ENCODE assay signal across 8 cellular contexts in genomic region chr17:4566785-4567184, GRCh38. TPM values are rescaled to one million over a fixed set of nuclear protein-coding genes. Genes with fewer than 3 reads are reported as not detected.
A peak's percentile ranks its signal among the peaks of the same experiment; 100 is the strongest.
DNase-seq lines count a peak whose midpoint lies in the region; ATAC-seq, FAIRE-seq and TF ChIP-seq lines count a peak whose summit lies in the region.

No MANE protein-coding gene starts in this region.

- H3K27me3 ChIP-seq in RWPE2 (ENCODE audit: insufficient read depth, poor library complexity, severe bottlenecking) (no peaks in the 10 kb centered on the region), brain microvascular endothelial cell (replicated peaks) (no peaks in the 10 kb centered on the region), keratinocyte (ENCODE audit: control insufficient read depth, extremely low read depth, insufficient read depth, low read length) (no peaks in the 10 kb centered on the region)

- no peaks in the 10 kb centered on the region for H3K9me1 ChIP-seq in keratinocyte (ENCODE audit: control insufficient read depth, extremely low read depth, insufficient read depth, low read length)

- no peaks in the 10 kb centered on the region for H3K9me3 ChIP-seq in RWPE2 (ENCODE audit: severe bottlenecking)
- no peaks in the 10 kb centered on the region for H3K9me3 ChIP-seq in keratinocyte (ENCODE audit: control insufficient read depth, low read depth, low read length)

- peak; percentile 67 for FAIRE-seq in keratinocyte (lab: Jason Lieb, UNC)

- in situ Hi-C loops in brain microvascular endothelial cell (cut with HindIII; ENCODE audit: low pct_ligation_motif_present, low sequenced_read_pairs), result no loop called here

- ATAC-seq in RWPE2 (ENCODE audit: low read depth), result peak; percentile 81
- no peak for ATAC-seq in GM19328 (IDR thresholded peaks at IDR 0.05; ENCODE audit: unreplicated experiment)

- no peaks in the 10 kb centered on the region for H3K36me3 ChIP-seq in RWPE2 (ENCODE audit: low read depth)
- no peaks in the 10 kb centered on the region for H3K36me3 ChIP-seq in brain microvascular endothelial cell (replicated peaks)
- no peaks in the 10 kb centered on the region for H3K36me3 ChIP-seq in keratinocyte (ENCODE audit: control insufficient read depth in 2 of 2, extremely low read depth in 1 of 2, insufficient read depth in 2 of 2, low read length in 2 of 2)

- H3K4me1 ChIP-seq in RWPE2 (ENCODE audit: insufficient read depth, poor library complexity, severe bottlenecking), result peaks cover 5% of the 10 kb centered on the region
- H3K4me1 ChIP-seq in keratinocyte (ENCODE audit: control insufficient read depth, extremely low read depth, insufficient read depth, low read length), result peaks cover 6% of the 10 kb centered on the region

- no peak overlapping the region for H3K27ac ChIP-seq in RWPE2 (ENCODE audit: poor library complexity, severe bottlenecking)
- no peak overlapping the region for H3K27ac ChIP-seq in brain microvascular endothelial cell
- H3K27ac ChIP-seq in keratinocyte (ENCODE audit: control insufficient read depth, insufficient read depth, low read length), result no peak overlapping the region

- no peak overlapping the region for H3K4me2 ChIP-seq in keratinocyte (ENCODE audit: control insufficient read depth, extremely low read depth, insufficient read depth, low read depth, low read length)

- no peak overlapping the region for H3K9ac ChIP-seq in keratinocyte (ENCODE audit: control insufficient read depth, extremely low read depth, insufficient read depth, low read length)

- H4K20me1 ChIP-seq in keratinocyte (ENCODE audit: control insufficient read depth, extremely low read depth, insufficient read depth, low read length), result no peaks in the 10 kb centered on the region

- no peak overlapping the region for H2AFZ ChIP-seq in keratinocyte (ENCODE audit: control insufficient read depth, low read length)

- H3K79me2 ChIP-seq in keratinocyte (ENCODE audit: control insufficient read depth, insufficient read depth, low read length), result no peaks in the 10 kb centered on the region

- dilution Hi-C loops in keratinocyte (cut with MboI; ENCODE audit: extremely low pct_ligation_motif_present, low sequenced_read_pairs), result no loop called here

- no peak overlapping the region for H3K4me3 ChIP-seq in RWPE2 (ENCODE audit: severe bottlenecking)
- no peak overlapping the region for H3K4me3 ChIP-seq in brain microvascular endothelial cell (ENCODE audit: low read depth, low read length)
- H3K4me3 ChIP-seq in keratinocyte (ENCODE audit: control insufficient read depth in 2 of 3, extremely low read depth in 1 of 3, insufficient read depth in 2 of 3, low read depth in 1 of 3, low read length in 3 of 3), result no peak overlapping the region

- peak; percentile 41 for DNase-seq in GDM1 (lab: John Stamatoyannopoulos, UW)
- peak; percentile 60 for DNase-seq in M059J (ENCODE audit: low read depth)
- no peak for DNase-seq in RWPE2 (ENCODE audit: low spot score)
- DNase-seq in brain microvascular endothelial cell, result peak; percentile 32
- DNase-seq in keratinocyte (ENCODE audit: low read depth, low spot score), result no peak
- peak in 2 of 3 donors; percentile 25 to 54 for DNase-seq in stimulated activated CD4-positive, alpha-beta T cell treated with anti-CD3 and anti-CD28 coated beads, TNF-alpha, amount 100 ng/mL, for 48 hours (ENCODE audit: low read depth in 3 of 3)
- DNase-seq in NK-92 treated with Interleukin-12 subunit alpha and Interleukin-12 subunit beta, amount 100 ng/mL, for 24 hours (lab: John Stamatoyannopoulos, UW), result no peak

- peak; percentile 83 for TF ChIP-seq CTCF in RWPE2 (IDR thresholded peaks at IDR 0.05; ENCODE audit: poor library complexity, severe bottlenecking)
- peak; percentile 87 for TF ChIP-seq CTCF in brain microvascular endothelial cell (IDR thresholded peaks at IDR 0.05; ENCODE audit: low read depth, low read length, missing control alignments)
- peak; percentile 70 to 90 (median 74) for TF ChIP-seq CTCF in keratinocyte (optimal IDR thresholded peaks at IDR 0.05 in 1 of 3, IDR thresholded peaks at IDR 0.05 in 1 of 3, conservative IDR thresholded peaks at IDR 0.05 in 1 of 3; ENCODE audit: extremely low read depth in 1 of 3, insufficient read depth in 2 of 3, low read length in 3 of 3)

RNA-seq across cellular contexts. Expression of gene GGT6, which starts 6.4 kb away (rescaled TPM):
- total RNA-seq in M059J (2014; rRNA removed; shearing (Covaris generic)), result not detected in 2 replicates
- 0.69 to 1.4 TPM (median 0.93 TPM) in 3 replicates for polyA plus RNA-seq in keratinocyte
- polyA plus RNA-seq in keratinocyte (2011; ENCODE audit: low read depth), result 5.4 TPM
- polyA plus RNA-seq in keratinocyte (2011; cell fraction: cytosol; rRNA removed), result 0.66 and 0.68 TPM in 2 replicates
- 1.7 TPM in 2 replicates for polyA plus RNA-seq in keratinocyte (2011; cell fraction: nucleus; rRNA removed)
- polyA plus RNA-seq in keratinocyte (2012; ENCODE audit: low replicate concordance), result 0.71 and 11.8 TPM in 2 replicates
- polyA minus RNA-seq in keratinocyte, result 0.69 to 1.1 TPM (median 0.90 TPM) in 3 replicates
- 1.9 TPM for polyA minus RNA-seq in keratinocyte (2011; cell fraction: cytosol; rRNA and poly(A)+ RNA removed)
- polyA minus RNA-seq in keratinocyte (2011; cell fraction: nucleus; rRNA and poly(A)+ RNA removed), result 2.9 and 3.0 TPM in 2 replicates

RNA-seq across cellular contexts. Expression of gene MYBBP1A, which starts 11.6 kb away (rescaled TPM):
- total RNA-seq in M059J (2014; rRNA removed; shearing (Covaris generic)), result 26.9 and 45.3 TPM in 2 replicates
- polyA plus RNA-seq in keratinocyte, result 20.0 to 39.8 TPM (median 20.5 TPM) in 3 replicates
- polyA plus RNA-seq in keratinocyte (2011; ENCODE audit: low read depth), result 12.2 TPM
- polyA plus RNA-seq in keratinocyte (2011; cell fraction: cytosol; rRNA removed), result 10.7 and 21.5 TPM in 2 replicates
- polyA plus RNA-seq in keratinocyte (2011; cell fraction: nucleus; rRNA removed), result 76.7 and 95.3 TPM in 2 replicates
- 33.7 and 47.9 TPM in 2 replicates for polyA plus RNA-seq in keratinocyte (2012; ENCODE audit: low replicate concordance)
- 26.7 to 91.1 TPM (median 40.3 TPM) in 3 replicates for polyA minus RNA-seq in keratinocyte
- polyA minus RNA-seq in keratinocyte (2011; cell fraction: cytosol; rRNA and poly(A)+ RNA removed), result 43.2 TPM
- 72.0 and 73.2 TPM in 2 replicates for polyA minus RNA-seq in keratinocyte (2011; cell fraction: nucleus; rRNA and poly(A)+ RNA removed)

RNA-seq across cellular contexts. Expression of gene SMTNL2, which starts 17.5 kb away (rescaled TPM):
- not detected in 2 replicates for total RNA-seq in M059J (2014; rRNA removed; shearing (Covaris generic))
- polyA plus RNA-seq in keratinocyte, result not detected in 3 replicates
- not detected for polyA plus RNA-seq in keratinocyte (2011; ENCODE audit: low read depth)
- polyA plus RNA-seq in keratinocyte (2011; cell fraction: cytosol; rRNA removed), result not detected in 2 replicates
- not detected in 2 replicates for polyA plus RNA-seq in keratinocyte (2011; cell fraction: nucleus; rRNA removed)
- not detected in 2 replicates for polyA plus RNA-seq in keratinocyte (2012; ENCODE audit: low replicate concordance)
- not detected in 3 replicates for polyA minus RNA-seq in keratinocyte
- polyA minus RNA-seq in keratinocyte (2011; cell fraction: cytosol; rRNA and poly(A)+ RNA removed), result not detected
- polyA minus RNA-seq in keratinocyte (2011; cell fraction: nucleus; rRNA and poly(A)+ RNA removed), result not detected in 2 replicates

Comparison
In these comparisons a context has a peak if more than half of its experiments do, and no peak if none do; other contexts are left out.
1. DNase-seq: peak in GDM1 (single experiment), M059J (single experiment), brain microvascular endothelial cell (single experiment) and stimulated activated CD4-positive, alpha-beta T cell treated with anti-CD3 and anti-CD28 coated beads, TNF-alpha, amount 100 ng/mL, for 48 hours (2 of 3); none in RWPE2 (single experiment), keratinocyte (single experiment) and NK-92 treated with Interleukin-12 subunit alpha and Interleukin-12 subunit beta, amount 100 ng/mL, for 24 hours (single experiment).
2. Peak in every context shown above with its lines, with median percentiles within 50 percentile points of each other: CTCF ChIP-seq.